In the genomic region with DNA sequence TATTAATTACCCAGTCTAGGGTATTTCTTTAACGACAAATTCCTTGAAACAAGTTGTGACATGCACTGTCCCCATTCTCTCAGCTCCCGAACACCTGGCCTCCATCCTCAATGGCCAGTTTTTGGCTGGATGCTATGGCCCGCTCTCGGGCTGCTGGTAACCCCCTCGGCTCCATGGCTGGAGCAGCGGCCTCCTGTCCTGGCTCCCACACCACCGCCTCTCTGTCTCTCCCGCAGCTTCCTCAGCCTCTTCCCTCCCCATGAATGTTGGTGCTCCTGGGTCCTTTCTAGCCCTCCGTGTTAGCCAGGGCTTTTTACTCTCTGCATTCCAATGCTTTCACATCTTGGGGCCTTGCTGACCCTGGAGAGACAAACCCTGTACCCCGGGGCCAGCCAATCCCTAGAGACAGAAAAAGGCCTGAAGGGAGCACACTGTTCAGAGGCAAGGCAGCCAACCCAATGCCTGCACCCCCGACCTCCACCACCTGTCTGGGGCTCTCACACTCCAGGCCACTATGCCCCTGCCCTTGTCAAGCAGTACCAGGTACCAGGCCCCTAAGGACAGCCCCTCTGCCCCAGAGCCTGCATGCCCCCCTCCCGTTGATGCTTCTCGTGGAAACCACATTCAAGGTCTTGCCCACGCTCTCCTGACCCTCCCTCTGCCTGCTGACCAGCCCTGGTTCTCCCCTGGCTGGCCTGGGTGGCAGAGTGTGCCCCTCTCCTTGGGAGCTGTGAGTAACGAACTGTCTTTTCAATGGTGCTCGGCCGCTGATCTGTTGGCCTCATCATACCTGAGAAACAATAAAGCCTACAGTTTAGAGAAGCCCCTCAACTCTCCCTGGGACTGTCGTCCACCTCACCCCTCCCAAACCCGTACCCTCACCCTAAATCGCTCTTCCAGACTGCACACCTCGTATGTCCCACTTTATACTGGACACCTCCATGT, we compare ENCODE assay signal across 27 cellular contexts.
DNase-seq lines count a peak whose midpoint lies in the region; ATAC-seq and TF ChIP-seq lines count a peak whose summit lies in the region.
"Had no signal": no experiment of that assay in that cellular context is flagged by ENCODE, and none has a peak within 500 bp of the region (broad histone marks: within the 10 kb centered on the region; RNA-seq: fewer than 3 reads in every experiment).

No MANE protein-coding gene starts in this region.

- H3K4me1 Mint-ChIP-seq in CD4-positive, alpha-beta T cell (ENCODE audit: low read depth): peaks cover 15% of the 10 kb centered on the region
- H3K4me1 Mint-ChIP-seq in naive thymus-derived CD4-positive, alpha-beta T cell: peaks cover 2 to 74% (median 61%) of the 10 kb centered on the region in 7 donors

- no peak overlapping the region for H2BK12ac ChIP-seq in trophoblast cell (ENCODE audit: low read length)

- no peaks in the 10 kb centered on the region for H3K9me3 Mint-ChIP-seq in CD4-positive, alpha-beta T cell
- H3K9me3 Mint-ChIP-seq in naive thymus-derived CD4-positive, alpha-beta T cell: no peaks in the 10 kb centered on the region
- H3K9me3 Mint-ChIP-seq: memory B cell, type B pancreatic cell had no signal

- no peak overlapping the region for H4K12ac ChIP-seq in trophoblast cell (ENCODE audit: low read depth, low read length)

- H3K18ac ChIP-seq in trophoblast cell (ENCODE audit: low read length): no peak overlapping the region

- no peak overlapping the region for H3K4me2 ChIP-seq in trophoblast cell (ENCODE audit: low read length)

- no peak overlapping the region for H2AFZ ChIP-seq in trophoblast cell (ENCODE audit: insufficient read depth, low read length, poor library complexity)

- no peaks in the 10 kb centered on the region for H3K9me3 ChIP-seq in CD4-positive, alpha-beta T cell (ENCODE audit: control insufficient read depth, low read length)
- H3K9me3 ChIP-seq in naive thymus-derived CD4-positive, alpha-beta T cell (ENCODE audit: control insufficient read depth in 2 of 3, low read length in 3 of 3): no peaks in the 10 kb centered on the region
- no peaks in the 10 kb centered on the region for H3K9me3 ChIP-seq in trophoblast cell (ENCODE audit: insufficient read depth, low read depth, low read length)
- H3K9me3 ChIP-seq in gastrocnemius medialis: no peaks in the 10 kb centered on the region
- H3K9me3 ChIP-seq in body of pancreas: no peaks in the 10 kb centered on the region
- H3K9me3 ChIP-seq: neutrophil, Peyer's patch, prostate gland, right lobe of liver, spleen had no signal

- H3K9ac ChIP-seq in trophoblast cell (ENCODE audit: low read length): no peak overlapping the region

- peaks cover 5% of the 10 kb centered on the region for H3K36me3 Mint-ChIP-seq in CD4-positive, alpha-beta T cell (ENCODE audit: low read depth)
- peaks cover 0 to 17% (median 0%) of the 10 kb centered on the region in 5 donors for H3K36me3 Mint-ChIP-seq in naive thymus-derived CD4-positive, alpha-beta T cell
- H3K36me3 Mint-ChIP-seq: type B pancreatic cell had no signal

- H2AK5ac ChIP-seq in trophoblast cell (ENCODE audit: low read length): no peak overlapping the region

- TF ChIP-seq CTCF in CD4-positive, alpha-beta T cell (IDR thresholded peaks at IDR 0.05): no peak
- TF ChIP-seq CTCF in gastrocnemius medialis (IDR thresholded peaks at IDR 0.05 in 4 of 5, conservative IDR thresholded peaks at IDR 0.05 in 1 of 5): no peak
- no peak for TF ChIP-seq CTCF in body of pancreas (IDR thresholded peaks at IDR 0.05)

- H4K8ac ChIP-seq in trophoblast cell (ENCODE audit: low read depth, low read length): no peak overlapping the region

- no peak overlapping the region for H3K4me3 ChIP-seq in naive thymus-derived CD4-positive, alpha-beta T cell (ENCODE audit: low read length)
- no peak overlapping the region for H3K4me3 ChIP-seq in trophoblast cell (ENCODE audit: low read depth, low read length)
- no peak overlapping the region for H3K4me3 ChIP-seq in gastrocnemius medialis
- no peak overlapping the region for H3K4me3 ChIP-seq in body of pancreas
- H3K4me3 ChIP-seq: Peyer's patch, prostate gland, right lobe of liver, spleen had no signal

- no peak overlapping the region for H3K4ac ChIP-seq in trophoblast cell (ENCODE audit: low read depth, low read length)

- no peak overlapping the region for H3K27ac ChIP-seq in CD4-positive, alpha-beta T cell (ENCODE audit: low read depth, low read length)
- no peak overlapping the region for H3K27ac ChIP-seq in naive thymus-derived CD4-positive, alpha-beta T cell (ENCODE audit: low read depth, low read length)
- H3K27ac ChIP-seq in trophoblast cell (ENCODE audit: low read depth, low read length): no peak overlapping the region
- no peak overlapping the region for H3K27ac ChIP-seq in gastrocnemius medialis
- no peak overlapping the region for H3K27ac ChIP-seq in body of pancreas
- H3K27ac ChIP-seq: neutrophil, Peyer's patch, prostate gland, right lobe of liver, spleen, VCaP had no signal

- DNase-seq in activated T-cell treated with anti-CD3 and anti-CD28 coated beads, Interleukin-2, amount 50 U/mL, for 1 hour: peak; percentile 10
- no peak for DNase-seq in activated T-cell treated with anti-CD3 and anti-CD28 coated beads, Interleukin-2, amount 50 U/mL, for 48 hours
- no peak for DNase-seq in CD4-positive, alpha-beta T cell
- peak; percentile 46 for DNase-seq in activated CD8-positive, alpha-beta memory T cell treated with anti-CD3 and anti-CD28 coated beads, Interleukin-2, amount 50 U/mL, for 48 hours
- no peak for DNase-seq in naive thymus-derived CD4-positive, alpha-beta T cell
- DNase-seq in trophoblast cell (no peak), gastrocnemius medialis (no peak), body of pancreas (no peak)
- DNase-seq: activated CD4-positive, alpha-beta T cell treated with anti-CD3 and anti-CD28 coated beads, Interleukin-2, amount 50 U/mL, for 1 hour; central memory CD4-positive, alpha-beta T cell; erythroblast; glutamatergic neuron; NCI-H1436 treated with DMSO at 0.1 percent for 48 hours; NCI-H446; NCI-H774; right lobe of liver; SHP77 treated with DMSO at 0.1 percent for 48 hours; spleen; stimulated activated CD4-positive, alpha-beta T cell treated with anti-CD3 and anti-CD28 coated beads, Interleukin-2, amount 100 ng/mL, for 24 hours; T-helper 9 cell had no signal

- intact Hi-C loops in CD4-positive, alpha-beta T cell (cut with DNase I, micrococcal nuclease): loop anchor here in 1 of 2 experiments (2.0 to 5.0 kb wide), 2 partner anchors 15 to 118 kb away; no protein-coding TSS in a partner anchor
- intact Hi-C loops in naive thymus-derived CD4-positive, alpha-beta T cell (cut with micrococcal nuclease): no loop called here
- intact Hi-C loops in gastrocnemius medialis (cut with DNase I; ENCODE audit: low total_unique reads) (no loop called here), body of pancreas (cut with DNase I) (no loop called here)

- 100% methylated on average over 3 of the region's 21 CpGs for WGBS in trophoblast cell (ENCODE audit: extremely low coverage, insufficient coverage, insufficient read length)
- WGBS in body of pancreas, 2 donors: 84 to 85% methylated on average over 21 of the region's 21 CpGs

- no peak overlapping the region for H3K14ac ChIP-seq in trophoblast cell (ENCODE audit: low read length)

- POLR2A ChIA-PET in CD4-positive, alpha-beta T cell (lab: Charles Lee): interaction anchor here (0.8 to 1.0 kb wide), 2 partner anchors 28 to 125 kb away, joined by 3 to 4 read pairs; no protein-coding TSS in a partner anchor
- POLR2A ChIA-PET in naive thymus-derived CD4-positive, alpha-beta T cell (lab: Charles Lee): interaction anchor here (0.6 to 2.3 kb wide), 7 partner anchors 12 to 136 kb away, joined by 3 to 8 read pairs (median 3); a partner anchor contains a TSS

- ATAC-seq in CD4-positive, alpha-beta T cell (ENCODE audit: poor library complexity): no peak
- ATAC-seq in naive thymus-derived CD4-positive, alpha-beta T cell: no peak
- ATAC-seq in gastrocnemius medialis (no peak), body of pancreas (no peak)
- ATAC-seq: left lobe of liver, right lobe of liver had no signal

- H2BK120ac ChIP-seq in trophoblast cell (ENCODE audit: insufficient read depth, low read length, poor library complexity): no peak overlapping the region

- H3K27me3 Mint-ChIP-seq in CD4-positive, alpha-beta T cell: no peaks in the 10 kb centered on the region
- no peaks in the 10 kb centered on the region for H3K27me3 Mint-ChIP-seq in naive thymus-derived CD4-positive, alpha-beta T cell
- H3K27me3 Mint-ChIP-seq: memory B cell, type B pancreatic cell had no signal

- no peaks in the 10 kb centered on the region for H3K27me3 ChIP-seq in CD4-positive, alpha-beta T cell (ENCODE audit: control insufficient read depth, insufficient read depth, low read length)
- H3K27me3 ChIP-seq in naive thymus-derived CD4-positive, alpha-beta T cell (ENCODE audit: control insufficient read depth in 2 of 2, insufficient read depth in 2 of 2, low read length in 2 of 2): no peaks in the 10 kb centered on the region
- H3K27me3 ChIP-seq in trophoblast cell (ENCODE audit: insufficient read depth, low read length): no peaks in the 10 kb centered on the region
- no peaks in the 10 kb centered on the region for H3K27me3 ChIP-seq in gastrocnemius medialis
- H3K27me3 ChIP-seq in body of pancreas: no peaks in the 10 kb centered on the region
- H3K27me3 ChIP-seq: neutrophil, Peyer's patch, right lobe of liver, spleen had no signal

- no peaks in the 10 kb centered on the region for H3K79me1 ChIP-seq in trophoblast cell (ENCODE audit: low read length)

- in situ Hi-C loops in gastrocnemius medialis (cut with MboI; ENCODE audit: low sequenced_read_pairs in 4 of 4): no loop called here

- H3K4me3 Mint-ChIP-seq in CD4-positive, alpha-beta T cell: no peak overlapping the region
- peak overlapping the region in 1 of 10 donors; percentile 34 for H3K4me3 Mint-ChIP-seq in naive thymus-derived CD4-positive, alpha-beta T cell
- H3K4me3 Mint-ChIP-seq: memory B cell, type B pancreatic cell had no signal

- H3K4me1 ChIP-seq in naive thymus-derived CD4-positive, alpha-beta T cell (ENCODE audit: control insufficient read depth in 2 of 2, insufficient read depth in 2 of 2, low read length in 2 of 2): peaks cover 0 to 11% of the 10 kb centered on the region in 2 donors
- H3K4me1 ChIP-seq in trophoblast cell (ENCODE audit: control insufficient read depth in 1 of 2, insufficient read depth in 2 of 2, low read length in 2 of 2): no peaks in the 10 kb centered on the region
- H3K4me1 ChIP-seq in gastrocnemius medialis: no peaks in the 10 kb centered on the region
- H3K4me1 ChIP-seq in body of pancreas: no peaks in the 10 kb centered on the region
- H3K4me1 ChIP-seq: Peyer's patch, prostate gland, right lobe of liver had no signal

- TF ChIP-seq POLR2A in gastrocnemius medialis (IDR thresholded peaks at IDR 0.05) (no peak), body of pancreas (IDR thresholded peaks at IDR 0.05) (no peak)

- no peak overlapping the region for H2BK5ac ChIP-seq in trophoblast cell (ENCODE audit: low read depth, low read length, poor library complexity)

- no peaks in the 10 kb centered on the region for H3K36me3 ChIP-seq in naive thymus-derived CD4-positive, alpha-beta T cell (ENCODE audit: control insufficient read depth in 2 of 3, insufficient read depth in 3 of 3, low read length in 3 of 3)
- H3K36me3 ChIP-seq in trophoblast cell (ENCODE audit: control insufficient read depth in 1 of 2, insufficient read depth in 2 of 2, low read length in 2 of 2) (peaks cover 3 to 11% of the 10 kb centered on the region in 2 experiments), gastrocnemius medialis (no peaks in the 10 kb centered on the region), body of pancreas (replicated peaks in 1 of 2; ENCODE audit: insufficient read depth in 1 of 2, low read depth in 2 of 2) (no peaks in the 10 kb centered on the region)
- H3K36me3 ChIP-seq: neutrophil, Peyer's patch, prostate gland, right lobe of liver, spleen had no signal

- no peak overlapping the region for H3K23ac ChIP-seq in trophoblast cell (ENCODE audit: low read length)

- no peak overlapping the region for H4K91ac ChIP-seq in trophoblast cell (ENCODE audit: low read depth, low read length)

- no peaks in the 10 kb centered on the region for H3K79me2 ChIP-seq in trophoblast cell (ENCODE audit: control insufficient read depth, insufficient read depth, low read length, poor library complexity)

- peak overlapping the region; percentile 58 for H3K27ac Mint-ChIP-seq in CD4-positive, alpha-beta T cell
- H3K27ac Mint-ChIP-seq in naive thymus-derived CD4-positive, alpha-beta T cell: peak overlapping the region in 7 of 9 donors; percentile 64 to 86 (median 80)
- H3K27ac Mint-ChIP-seq: memory B cell, type B pancreatic cell had no signal

- CTCF ChIA-PET in CD4-positive, alpha-beta T cell (lab: Charles Lee): no interaction called here
- CTCF ChIA-PET in naive thymus-derived CD4-positive, alpha-beta T cell (lab: Charles Lee): interaction anchor here (1.4 to 1.6 kb wide), 2 partner anchors 43 to 124 kb away, joined by 4 to 5 read pairs; no protein-coding TSS in a partner anchor

Comparison
In these comparisons a context has a peak if more than half of its experiments do, and no peak if none do; other contexts are left out.
1. DNase-seq: peak in activated T-cell treated with anti-CD3 and anti-CD28 coated beads, Interleukin-2, amount 50 U/mL, for 1 hour (single experiment) and activated CD8-positive, alpha-beta memory T cell treated with anti-CD3 and anti-CD28 coated beads, Interleukin-2, amount 50 U/mL, for 48 hours (single experiment); none in activated T-cell treated with anti-CD3 and anti-CD28 coated beads, Interleukin-2, amount 50 U/mL, for 48 hours (0 of 2), CD4-positive, alpha-beta T cell (0 of 10), naive thymus-derived CD4-positive, alpha-beta T cell (0 of 9), trophoblast cell (0 of 2), gastrocnemius medialis (0 of 2) and body of pancreas (0 of 4).